ENCODE assay signal across 1 cellular context in genomic region chr18:46173393-46174316, GRCh38.
TF ChIP-seq lines count a peak whose summit lies in the region.

No MANE protein-coding gene starts in this region.

TF ChIP-seq in HepG2, 621 proteins besides CTCF, POLR2A, EP300 and RAD21 (continued from another document and continues in another):
- TF ChIP-seq, protein P1, sequence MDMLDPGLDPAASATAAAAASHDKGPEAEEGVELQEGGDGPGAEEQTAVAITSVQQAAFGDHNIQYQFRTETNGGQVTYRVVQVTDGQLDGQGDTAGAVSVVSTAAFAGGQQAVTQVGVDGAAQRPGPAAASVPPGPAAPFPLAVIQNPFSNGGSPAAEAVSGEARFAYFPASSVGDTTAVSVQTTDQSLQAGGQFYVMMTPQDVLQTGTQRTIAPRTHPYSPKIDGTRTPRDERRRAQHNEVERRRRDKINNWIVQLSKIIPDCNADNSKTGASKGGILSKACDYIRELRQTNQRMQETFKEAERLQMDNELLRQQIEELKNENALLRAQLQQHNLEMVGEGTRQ (IDR thresholded peaks at IDR 0.05; ENCODE audit: low read depth, low read length), result no peak
- TF ChIP-seq, protein P1 (CRISPR knock-in tag; IDR thresholded peaks at IDR 0.05; ENCODE audit: borderline replicate concordance), result no peak; the same call in 1 of the 2 replicates
- TF ChIP-seq ZNF260 (CRISPR knock-in tag; IDR thresholded peaks at IDR 0.05; ENCODE audit: borderline replicate concordance, low read depth) (peak; percentile 64; the same call in 1 of the 2 replicates), THAP9 (CRISPR knock-in tag; IDR thresholded peaks at IDR 0.05; ENCODE audit: borderline replicate concordance) (peak; percentile 81; the same call in 1 of the 2 replicates), DR1 (CRISPR knock-in tag; IDR thresholded peaks at IDR 0.05) (peak; percentile 83), ZNF331 (CRISPR knock-in tag; IDR thresholded peaks at IDR 0.05) (peak; percentile 78; the same call in 1 of the 2 replicates), ZEB1 (IDR thresholded peaks at IDR 0.05; ENCODE audit: insufficient replicate concordance, low read depth) (peak; percentile 73), ZNF124 (CRISPR knock-in tag; IDR thresholded peaks at IDR 0.05) (peak; percentile 63; the same call in 1 of the 2 replicates), TBX2 (CRISPR knock-in tag; IDR thresholded peaks at IDR 0.05; ENCODE audit: borderline replicate concordance) (peak; percentile 64), RFX5 (IDR thresholded peaks at IDR 0.05; ENCODE audit: low read depth, low read length) (no peak), TOPORS (CRISPR knock-in tag; IDR thresholded peaks at IDR 0.05) (peak; percentile 71), TAF15 (IDR thresholded peaks at IDR 0.05; ENCODE audit: low read depth, low read length, poor library complexity, severe bottlenecking) (no peak), ZNF883 (CRISPR knock-in tag; IDR thresholded peaks at IDR 0.05; ENCODE audit: not compliant biosample characterization) (peak; percentile 87), ZNF614 (CRISPR knock-in tag; IDR thresholded peaks at IDR 0.05; ENCODE audit: borderline replicate concordance) (0 out of 2 replicates have a peak, but pooled peaks have one; percentile 74), RBFOX2 (IDR thresholded peaks at IDR 0.05; ENCODE audit: low read depth, low read length) (peak; percentile 86), ZNF12 (CRISPR knock-in tag; IDR thresholded peaks at IDR 0.05) (no peak), ZNF354B (CRISPR knock-in tag; IDR thresholded peaks at IDR 0.05) (peak; percentile 69; the same call in 1 of the 2 replicates), ZNF546 (CRISPR knock-in tag; conservative IDR thresholded peaks at IDR 0.05) (no peak), KLF9 (CRISPR knock-in tag; IDR thresholded peaks at IDR 0.05; ENCODE audit: low read depth) (peak; percentile 72; the same call in 1 of the 2 replicates), TBL1XR1 (IDR thresholded peaks at IDR 0.05; ENCODE audit: borderline replicate concordance, low read length, partially characterized antibody) (peak; percentile 21), ZSCAN29 (CRISPR knock-in tag; conservative IDR thresholded peaks at IDR 0.05) (peak; percentile 47; the same call in 1 of the 2 replicates), NAIF1 (CRISPR knock-in tag; IDR thresholded peaks at IDR 0.05; ENCODE audit: borderline replicate concordance) (0 out of 2 replicates have a peak, but pooled peaks have one; percentile 9), ZNF350 (CRISPR knock-in tag; IDR thresholded peaks at IDR 0.05; ENCODE audit: borderline replicate concordance, low read depth) (peak; percentile 55; the same call in 1 of the 2 replicates), ATF3 (CRISPR knock-in tag; IDR thresholded peaks at IDR 0.05) (peak; percentile 22; the same call in 1 of the 2 replicates), MZF1 (CRISPR knock-in tag; IDR thresholded peaks at IDR 0.05; ENCODE audit: borderline replicate concordance) (no peak), ZNF3 (CRISPR knock-in tag; IDR thresholded peaks at IDR 0.05) (no peak), MAX (IDR thresholded peaks at IDR 0.05) (peak; percentile 66), KDM3A (CRISPR knock-in tag; IDR thresholded peaks at IDR 0.05; ENCODE audit: low read depth) (peak; percentile 95), ZSCAN20 (CRISPR knock-in tag; IDR thresholded peaks at IDR 0.05; ENCODE audit: borderline replicate concordance) (0 out of 2 replicates have a peak, but pooled peaks have one; percentile 28), DNMT1 (CRISPR knock-in tag; IDR thresholded peaks at IDR 0.05) (0 out of 2 replicates have a peak, but pooled peaks have one; percentile 51), ZNF280D (CRISPR knock-in tag; IDR thresholded peaks at IDR 0.05) (peak; percentile 59; the same call in 1 of the 2 replicates), REL (CRISPR knock-in tag; conservative IDR thresholded peaks at IDR 0.05) (0 out of 2 replicates have a peak, but pooled peaks have one; percentile 21), JUN (CRISPR knock-in tag; IDR thresholded peaks at IDR 0.05) (no peak), ZNF598 (CRISPR knock-in tag; IDR thresholded peaks at IDR 0.05; ENCODE audit: borderline replicate concordance) (peak; percentile 21), ZNF432 (CRISPR knock-in tag; IDR thresholded peaks at IDR 0.05; ENCODE audit: borderline replicate concordance) (no peak), ZNF878 (CRISPR knock-in tag; IDR thresholded peaks at IDR 0.05) (no peak), IRF1 (CRISPR knock-in tag; IDR thresholded peaks at IDR 0.05; ENCODE audit: low read depth) (0 out of 2 replicates have a peak, but pooled peaks have one; percentile 10)
- TF ChIP-seq, protein P2, sequence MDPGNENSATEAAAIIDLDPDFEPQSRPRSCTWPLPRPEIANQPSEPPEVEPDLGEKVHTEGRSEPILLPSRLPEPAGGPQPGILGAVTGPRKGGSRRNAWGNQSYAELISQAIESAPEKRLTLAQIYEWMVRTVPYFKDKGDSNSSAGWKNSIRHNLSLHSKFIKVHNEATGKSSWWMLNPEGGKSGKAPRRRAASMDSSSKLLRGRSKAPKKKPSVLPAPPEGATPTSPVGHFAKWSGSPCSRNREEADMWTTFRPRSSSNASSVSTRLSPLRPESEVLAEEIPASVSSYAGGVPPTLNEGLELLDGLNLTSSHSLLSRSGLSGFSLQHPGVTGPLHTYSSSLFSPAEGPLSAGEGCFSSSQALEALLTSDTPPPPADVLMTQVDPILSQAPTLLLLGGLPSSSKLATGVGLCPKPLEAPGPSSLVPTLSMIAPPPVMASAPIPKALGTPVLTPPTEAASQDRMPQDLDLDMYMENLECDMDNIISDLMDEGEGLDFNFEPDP (CRISPR knock-in tag; conservative IDR thresholded peaks at IDR 0.05), result peak; percentile 84; the same call in 1 of the 2 replicates
- TF ChIP-seq, protein P3, sequence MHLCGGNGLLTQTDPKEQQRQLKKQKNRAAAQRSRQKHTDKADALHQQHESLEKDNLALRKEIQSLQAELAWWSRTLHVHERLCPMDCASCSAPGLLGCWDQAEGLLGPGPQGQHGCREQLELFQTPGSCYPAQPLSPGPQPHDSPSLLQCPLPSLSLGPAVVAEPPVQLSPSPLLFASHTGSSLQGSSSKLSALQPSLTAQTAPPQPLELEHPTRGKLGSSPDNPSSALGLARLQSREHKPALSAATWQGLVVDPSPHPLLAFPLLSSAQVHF (CRISPR knock-in tag; IDR thresholded peaks at IDR 0.05), result 0 out of 2 replicates have a peak, but pooled peaks have one; percentile 49
- TF ChIP-seq, protein P4, sequence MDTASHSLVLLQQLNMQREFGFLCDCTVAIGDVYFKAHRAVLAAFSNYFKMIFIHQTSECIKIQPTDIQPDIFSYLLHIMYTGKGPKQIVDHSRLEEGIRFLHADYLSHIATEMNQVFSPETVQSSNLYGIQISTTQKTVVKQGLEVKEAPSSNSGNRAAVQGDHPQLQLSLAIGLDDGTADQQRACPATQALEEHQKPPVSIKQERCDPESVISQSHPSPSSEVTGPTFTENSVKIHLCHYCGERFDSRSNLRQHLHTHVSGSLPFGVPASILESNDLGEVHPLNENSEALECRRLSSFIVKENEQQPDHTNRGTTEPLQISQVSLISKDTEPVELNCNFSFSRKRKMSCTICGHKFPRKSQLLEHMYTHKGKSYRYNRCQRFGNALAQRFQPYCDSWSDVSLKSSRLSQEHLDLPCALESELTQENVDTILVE (CRISPR knock-in tag; IDR thresholded peaks at IDR 0.05), result peak; percentile 55; the same call in 1 of the 2 replicates
- TF ChIP-seq, protein P5, sequence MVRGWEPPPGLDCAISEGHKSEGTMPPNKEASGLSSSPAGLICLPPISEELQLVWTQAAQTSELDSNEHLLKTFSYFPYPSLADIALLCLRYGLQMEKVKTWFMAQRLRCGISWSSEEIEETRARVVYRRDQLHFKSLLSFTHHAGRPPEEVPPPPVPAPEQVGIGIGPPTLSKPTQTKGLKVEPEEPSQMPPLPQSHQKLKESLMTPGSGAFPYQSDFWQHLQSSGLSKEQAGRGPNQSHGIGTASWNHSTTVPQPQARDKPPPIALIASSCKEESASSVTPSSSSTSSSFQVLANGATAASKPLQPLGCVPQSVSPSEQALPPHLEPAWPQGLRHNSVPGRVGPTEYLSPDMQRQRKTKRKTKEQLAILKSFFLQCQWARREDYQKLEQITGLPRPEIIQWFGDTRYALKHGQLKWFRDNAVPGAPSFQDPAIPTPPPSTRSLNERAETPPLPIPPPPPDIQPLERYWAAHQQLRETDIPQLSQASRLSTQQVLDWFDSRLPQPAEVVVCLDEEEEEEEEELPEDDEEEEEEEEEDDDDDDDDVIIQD (CRISPR knock-in tag; IDR thresholded peaks at IDR 0.05; ENCODE audit: low read depth), result 0 out of 2 replicates have a peak, but pooled peaks have one; percentile 63
- TF ChIP-seq, protein P6, sequence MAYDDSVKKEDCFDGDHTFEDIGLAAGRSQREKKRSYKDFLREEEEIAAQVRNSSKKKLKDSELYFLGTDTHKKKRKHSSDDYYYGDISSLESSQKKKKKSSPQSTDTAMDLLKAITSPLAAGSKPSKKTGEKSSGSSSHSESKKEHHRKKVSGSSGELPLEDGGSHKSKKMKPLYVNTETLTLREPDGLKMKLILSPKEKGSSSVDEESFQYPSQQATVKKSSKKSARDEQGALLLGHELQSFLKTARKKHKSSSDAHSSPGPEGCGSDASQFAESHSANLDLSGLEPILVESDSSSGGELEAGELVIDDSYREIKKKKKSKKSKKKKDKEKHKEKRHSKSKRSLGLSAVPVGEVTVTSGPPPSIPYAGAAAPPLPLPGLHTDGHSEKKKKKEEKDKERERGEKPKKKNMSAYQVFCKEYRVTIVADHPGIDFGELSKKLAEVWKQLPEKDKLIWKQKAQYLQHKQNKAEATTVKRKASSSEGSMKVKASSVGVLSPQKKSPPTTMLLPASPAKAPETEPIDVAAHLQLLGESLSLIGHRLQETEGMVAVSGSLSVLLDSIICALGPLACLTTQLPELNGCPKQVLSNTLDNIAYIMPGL (CRISPR knock-in tag; IDR thresholded peaks at IDR 0.05; ENCODE audit: borderline replicate concordance in 1 of 2, low read depth in 1 of 2), result peak; percentile 99 to 100
